In genomic region chr16:70661918-70662641, GRCh38 we compare ENCODE assay signal across 15 cellular contexts. TPM values are rescaled to one million over a fixed set of nuclear protein-coding genes. Genes with fewer than 3 reads are reported as not detected.
A peak's percentile ranks its signal among the peaks of the same experiment; 100 is the strongest.
DNase-seq lines count a peak whose midpoint lies in the region; ATAC-seq and TF ChIP-seq lines count a peak whose summit lies in the region.
"Had no signal": no experiment of that assay in that cellular context is flagged by ENCODE, and none has a peak within 500 bp of the region (broad histone marks: within the 10 kb centered on the region; RNA-seq: fewer than 3 reads in every experiment).

No MANE protein-coding gene starts in this region.

- H3K23ac ChIP-seq in neuronal stem cell (ENCODE audit: low read depth, low read length, poor library complexity): peak overlapping the region; percentile 73

- no peaks in the 10 kb centered on the region for H3K9me3 ChIP-seq in Panc1 (ENCODE audit: control insufficient read depth, insufficient read depth, low read depth, low read length)
- no peaks in the 10 kb centered on the region for H3K9me3 ChIP-seq in esophagus muscularis mucosa
- H3K9me3 ChIP-seq in neuronal stem cell (replicated peaks in 1 of 2; ENCODE audit: control insufficient read depth in 2 of 2, insufficient read depth in 1 of 2, low read depth in 1 of 2, low read length in 2 of 2): peaks cover 0 to 4% of the 10 kb centered on the region in 2 donors

- no peak for TF ChIP-seq EP300 in esophagus muscularis mucosa (IDR thresholded peaks at IDR 0.05)

- ATAC-seq in Panc1: peak; percentile 52; the same call in 1 of the 2 replicates
- ATAC-seq: natural killer cell treated with Interleukin-12 subunit alpha and Interleukin-12 subunit beta and Interleukin-15 and Interleukin-18, amount 100 ng/mL, for 72 hours had no signal

- in situ Hi-C loops in Panc1 (cut with HindIII; ENCODE audit: low pct_unique_long_range_greater_than_20kb, low sequenced_read_pairs): no loop called here

- no peak overlapping the region for H2BK15ac ChIP-seq in neuronal stem cell (ENCODE audit: low read length)

- no peak overlapping the region for H3K27ac ChIP-seq in Panc1 (ENCODE audit: low read length)
- peak overlapping the region; percentile 60 to 71 (median 66) for H3K27ac ChIP-seq in esophagus muscularis mucosa (replicated peaks in 1 of 4)
- H3K27ac ChIP-seq in neuronal stem cell (replicated peaks; ENCODE audit: low read length): no peak overlapping the region

- H3K4me1 ChIP-seq in Panc1 (ENCODE audit: control insufficient read depth, insufficient read depth, low read length) (no peaks in the 10 kb centered on the region), esophagus muscularis mucosa (peaks cover 9 to 36% (median 35%) of the 10 kb centered on the region in 4 donors), neuronal stem cell (ENCODE audit: control insufficient read depth in 2 of 2, insufficient read depth in 1 of 2, low read depth in 1 of 2, low read length in 2 of 2) (no peaks in the 10 kb centered on the region)

- DNase-seq in AG20443 (ENCODE audit: low spot score) (peak; percentile 61), Panc1 (ENCODE audit: low read depth, low spot score) (no peak), esophagus muscularis mucosa (ENCODE audit: extremely low spot score) (no peak), neuronal stem cell (ENCODE audit: low spot score) (no peak), NOMO-1 treated with DMSO at 0.1 percent for 48 hours (lab: John Stamatoyannopoulos, UW; ENCODE audit: unreplicated experiment) (no peak), KG1 (lab: John Stamatoyannopoulos, UW) (no peak), NCI-H82 treated with DMSO at 0.1 percent for 48 hours (lab: John Stamatoyannopoulos, UW; ENCODE audit: unreplicated experiment) (no peak), NOMO-1 treated with dmso at 0.1 percent for 144 hours (lab: John Stamatoyannopoulos, UW; ENCODE audit: unreplicated experiment) (no peak)
- DNase-seq: activated CD4-positive, alpha-beta T cell treated with anti-CD3 and anti-CD28 coated beads for 48 hours; immature natural killer cell; KBM-7; NCI-H2107; NK-92 treated with Interleukin-12 subunit alpha and Interleukin-12 subunit beta, amount 100 ng/mL, for 24 hours; T-helper 2 cell had no signal

- H3K79me1 ChIP-seq in neuronal stem cell (ENCODE audit: low read depth, low read length): peaks cover 7% of the 10 kb centered on the region

- TF ChIP-seq POLR2A in esophagus muscularis mucosa (IDR thresholded peaks at IDR 0.05; ENCODE audit: low read depth): no peak

- CTCF ChIA-PET in Panc1 (lab: Charles Lee): interaction anchor here (0.6 to 1.5 kb wide), 2 partner anchors 13 to 109 kb away, joined by 3 to 8 read pairs; no protein-coding TSS in a partner anchor

- WGBS in esophagus muscularis mucosa: 74% methylated on average over 14 of the region's 21 CpGs
- no CpG with 5 or more reads among the region's 21 CpGs for WGBS in neuronal stem cell (ENCODE audit: extremely low coverage in 2 of 2, insufficient read length in 2 of 2, insufficient replicate concordance in 1 of 2), 2 donors

- H4K91ac ChIP-seq in neuronal stem cell (ENCODE audit: low read depth, low read length, poor library complexity): no peak overlapping the region

- TSS peak; percentile 89 for BruUV-seq in Panc1 (replicated peaks; lab: Mats Ljungman, UMichigan)

- H3K4ac ChIP-seq in neuronal stem cell (ENCODE audit: low read length): no peak overlapping the region

- H3K4me3 ChIP-seq in Panc1 (ENCODE audit: low read depth in 2 of 2, low read length in 2 of 2) (no peak overlapping the region), esophagus muscularis mucosa (no peak overlapping the region), neuronal stem cell (ENCODE audit: low read length in 2 of 2) (peak overlapping the region in 1 of 2 donors; percentile 14)

- no peak overlapping the region for H3K18ac ChIP-seq in neuronal stem cell (ENCODE audit: low read length)

- intact Hi-C loops in Panc1 (cut with micrococcal nuclease; ENCODE audit: unreplicated experiment): no loop called here
- intact Hi-C loops in esophagus muscularis mucosa (cut with DNase I): no loop called here

- no peak overlapping the region for H2BK5ac ChIP-seq in neuronal stem cell (ENCODE audit: low read length)

- H3K36me3 ChIP-seq in Panc1 (ENCODE audit: control insufficient read depth, insufficient read depth, low read length) (no peaks in the 10 kb centered on the region), esophagus muscularis mucosa (peaks cover 37 to 51% (median 44%) of the 10 kb centered on the region in 4 donors), neuronal stem cell (replicated peaks in 1 of 2; ENCODE audit: control insufficient read depth in 2 of 2, insufficient read depth in 2 of 2, low read length in 2 of 2) (peaks cover 20 to 49% of the 10 kb centered on the region in 2 donors)

- no peak overlapping the region for H2BK120ac ChIP-seq in neuronal stem cell (ENCODE audit: low read depth, low read length)

- no peak overlapping the region for H2AFZ ChIP-seq in neuronal stem cell (ENCODE audit: low read length)

- H3K27me3 ChIP-seq in Panc1 (ENCODE audit: control insufficient read depth, insufficient read depth, low read length) (no peaks in the 10 kb centered on the region), esophagus muscularis mucosa (no peaks in the 10 kb centered on the region), neuronal stem cell (ENCODE audit: control insufficient read depth in 3 of 3, insufficient read depth in 3 of 3, low read depth in 1 of 3, low read length in 3 of 3) (no peaks in the 10 kb centered on the region)

- TF ChIP-seq CTCF in Panc1 (IDR thresholded peaks at IDR 0.05): no peak
- no peak for TF ChIP-seq CTCF in esophagus muscularis mucosa (IDR thresholded peaks at IDR 0.05)

- H3K4me2 ChIP-seq in neuronal stem cell (ENCODE audit: insufficient read depth, low read length, poor library complexity, severe bottlenecking): no peak overlapping the region

- peak overlapping the region; percentile 82 for H4K8ac ChIP-seq in neuronal stem cell (ENCODE audit: low read depth, low read length)

- POLR2A ChIA-PET in Panc1 (lab: Charles Lee): no interaction called here

- H2BK12ac ChIP-seq in neuronal stem cell (ENCODE audit: low read length): no peak overlapping the region

- H3K14ac ChIP-seq in neuronal stem cell (ENCODE audit: low read length): no peak overlapping the region

- H2AK5ac ChIP-seq in neuronal stem cell (ENCODE audit: low read depth, low read length): peak overlapping the region; percentile 56

- peak overlapping the region; percentile 4 for H3K9ac ChIP-seq in neuronal stem cell (ENCODE audit: low read depth, low read length, poor library complexity)

RNA-seq across cellular contexts. Expression of gene IL34, which starts 15.7 kb away (rescaled TPM):
- total RNA-seq in Panc1 (2021; ENCODE audit: unreplicated experiment) (5.8 TPM), esophagus muscularis mucosa (1 to 10 TPM; 1.7 to 4.7 (median 3.4) TPM)
- polyA plus RNA-seq in Panc1 (2012; ENCODE audit: insufficient read length): 7.1 TPM
- not detected for polyA plus RNA-seq in neuronal stem cell (2013, experiment 1 of 2)
- polyA plus RNA-seq in neuronal stem cell (2013, experiment 2 of 2): 0.03 TPM
- polyA plus RNA-seq: immature natural killer cell had no signal

RNA-seq across cellular contexts. Expression of gene MTSS2, which starts 23.8 kb away (rescaled TPM):
- total RNA-seq in Panc1 (2021; ENCODE audit: unreplicated experiment): 55.7 TPM
- polyA plus RNA-seq in Panc1 (2012; ENCODE audit: insufficient read length): 61.5 TPM
- total RNA-seq in esophagus muscularis mucosa: 100 to 1,000 TPM in 2 of 4 donors, 10 to 100 TPM in 2; 74.9 to 238 (median 130) TPM
- 45.9 TPM for polyA plus RNA-seq in neuronal stem cell (2013, experiment 1 of 2)
- 48.5 TPM for polyA plus RNA-seq in neuronal stem cell (2013, experiment 2 of 2)
- polyA plus RNA-seq: immature natural killer cell had no signal

Comparison
In these comparisons a context has a peak if more than half of its experiments do, and no peak if none do; other contexts are left out.
1. H3K27ac ChIP-seq: peak in esophagus muscularis mucosa (4 of 4); none in Panc1 (single experiment) and neuronal stem cell (single experiment).